Comparison of ENCODE assay signal across 8 cellular contexts in the genomic region with DNA sequence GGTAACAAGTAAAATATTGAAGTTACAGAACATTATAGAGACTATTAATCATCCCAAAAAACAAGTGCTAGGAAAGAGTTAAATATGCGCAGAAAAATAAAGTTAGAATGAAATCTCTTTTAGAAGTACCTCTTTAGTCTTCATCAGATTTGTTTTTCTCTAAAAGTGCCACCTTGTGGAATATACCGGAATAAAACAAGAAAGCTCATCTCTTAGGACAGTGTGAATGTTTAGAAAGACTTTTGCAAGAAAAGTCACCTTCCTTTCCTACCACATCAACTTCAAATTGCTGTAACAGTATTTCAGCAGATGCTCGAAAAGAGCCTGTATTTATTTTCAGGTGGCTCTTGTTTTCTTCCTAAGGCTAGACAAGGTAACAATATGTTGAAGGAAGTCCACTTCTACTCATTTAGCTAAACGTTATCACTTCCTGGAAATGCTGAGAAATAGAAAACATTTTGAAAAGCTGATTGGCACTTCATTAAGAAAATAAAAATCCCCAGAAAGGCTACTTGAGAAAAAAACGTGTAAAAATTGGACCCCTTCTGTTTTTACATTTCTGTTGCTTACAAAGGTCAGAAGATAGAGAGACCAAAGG. TPM values are rescaled to one million over a fixed set of nuclear protein-coding genes. Genes with fewer than 3 reads are reported as not detected.
DNase-seq lines count a peak whose midpoint lies in the region; ATAC-seq, FAIRE-seq and TF ChIP-seq lines count a peak whose summit lies in the region.

No MANE protein-coding gene starts in this region.

- H3K36me3 Mint-ChIP-seq in activated T-cell treated with anti-CD3 and anti-CD28 coated beads, Interleukin-2, amount 50 U/mL, for 24 hours (ENCODE audit: low read depth): peaks cover 74% of the 10 kb centered on the region

- no peak for TF ChIP-seq CTCF in pancreas (IDR thresholded peaks at IDR 0.05)

- H3K4me3 Mint-ChIP-seq in activated T-cell treated with anti-CD3 and anti-CD28 coated beads, Interleukin-2, amount 50 U/mL, for 24 hours: no peak overlapping the region

- intact Hi-C loops in pancreas (cut with DNase I): no loop called here

- peaks cover 34% of the 10 kb centered on the region for H3K4me1 Mint-ChIP-seq in activated T-cell treated with anti-CD3 and anti-CD28 coated beads, Interleukin-2, amount 50 U/mL, for 24 hours (ENCODE audit: low read depth)

- H3K4me1 ChIP-seq in pancreas: no peaks in the 10 kb centered on the region
- H3K4me1 ChIP-seq in HAP-1: no peaks in the 10 kb centered on the region

- H3K9me3 Mint-ChIP-seq in activated T-cell treated with anti-CD3 and anti-CD28 coated beads, Interleukin-2, amount 50 U/mL, for 24 hours: no peaks in the 10 kb centered on the region

- FAIRE-seq in colon (lab: Jason Lieb, UNC) (peak; percentile 28), pancreas (lab: Jason Lieb, UNC) (peak; percentile 43)

- H3K36me3 ChIP-seq in pancreas (peaks cover 0 to 3% (median 0%) of the 10 kb centered on the region in 3 donors), HAP-1 (replicated peaks) (no peaks in the 10 kb centered on the region; the same call in 1 of the 2 replicates)

- no peak overlapping the region for H3K27ac ChIP-seq in pancreas

- no peak overlapping the region for H3K4me3 ChIP-seq in pancreas
- no peak overlapping the region for H3K4me3 ChIP-seq in HAP-1

- peak overlapping the region; percentile 68 for H3K27ac Mint-ChIP-seq in activated T-cell treated with anti-CD3 and anti-CD28 coated beads, Interleukin-2, amount 50 U/mL, for 24 hours

- ATAC-seq in pancreas (peak; percentile 36 to 70 (median 44)), GM18511 (IDR thresholded peaks at IDR 0.05; ENCODE audit: unreplicated experiment) (no peak)

- no peaks in the 10 kb centered on the region for H3K27me3 Mint-ChIP-seq in activated T-cell treated with anti-CD3 and anti-CD28 coated beads, Interleukin-2, amount 50 U/mL, for 24 hours

- 20 to 32% methylated on average over 5 of the region's 5 CpGs for WGBS in pancreas, 2 donors

- H3K9me3 ChIP-seq in pancreas (no peaks in the 10 kb centered on the region), HAP-1 (no peaks in the 10 kb centered on the region)

- in situ Hi-C loops in HAP-1 (cut with MboI; ENCODE audit: low sequenced_read_pairs): no loop called here

- no peaks in the 10 kb centered on the region for H3K27me3 ChIP-seq in pancreas
- H3K27me3 ChIP-seq in HAP-1 (ENCODE audit: low read depth): no peaks in the 10 kb centered on the region

- DNase-seq in activated T-cell treated with anti-CD3 and anti-CD28 coated beads, Interleukin-2, amount 50 U/mL, for 24 hours: no peak
- DNase-seq in activated T-cell treated with anti-CD3 and anti-CD28 coated beads, Interleukin-2, amount 50 U/mL, for 48 hours: no peak
- peak; percentile 33 for DNase-seq in NCI-H2227 treated with DMSO at 0.1 percent for 48 hours (lab: John Stamatoyannopoulos, UW)
- DNase-seq in pancreas: no peak
- DNase-seq in HAP-1 (ENCODE audit: low spot score in 2 of 2): no peak
- no peak for DNase-seq in NCI-H510A (lab: John Stamatoyannopoulos, UW)

RNA-seq across cellular contexts. Expression of gene FAM133B, which starts 19.8 kb away (rescaled TPM):
- 10 to 100 TPM in 4 of 6 donors, 1 to 10 TPM in 2; 8.0 to 12.1 (median 10.4) TPM for total RNA-seq in pancreas
- 10 to 100 TPM; 16.1 to 21.6 TPM for polyA plus RNA-seq in pancreas
